ENCODE assay signal across 25 cellular contexts in genomic region chr1:42835422-42835821, GRCh38. TPM values are rescaled to one million over a fixed set of nuclear protein-coding genes. Genes with fewer than 3 reads are reported as not detected.
"Had no signal": no experiment of that assay in that cellular context is flagged by ENCODE, and none has a peak within 500 bp of the region (broad histone marks: within the 10 kb centered on the region; RNA-seq: fewer than 3 reads in every experiment).

No MANE protein-coding gene starts in this region.

- H3K4me1 Mint-ChIP-seq: stimulated activated naive CD8-positive, alpha-beta T cell treated with anti-CD3 and anti-CD28 coated beads, Interleukin-15, amount 100 ng/mL, for 72 hours had no signal

- H3K4me3 ChIP-seq: dorsolateral prefrontal cortex, lung, mucosa of descending colon, pancreas, right lobe of liver, thyroid gland had no signal

- FAIRE-seq: frontal cortex, keratinocyte, pancreas, small intestine had no signal

- H3K9me3 ChIP-seq: mucosa of descending colon, neutrophil, pancreas, right lobe of liver, thyroid gland had no signal

- H3K4me1 ChIP-seq: pancreas, right lobe of liver, thyroid gland had no signal

- H3K27ac ChIP-seq: dorsolateral prefrontal cortex, neutrophil, pancreas, right lobe of liver, thyroid gland had no signal

- H3K36me3 ChIP-seq: pancreas had no signal

- H3K27me3 ChIP-seq: dorsolateral prefrontal cortex, neutrophil, pancreas, right lobe of liver, thyroid gland had no signal

- H3K9me3 Mint-ChIP-seq: memory B cell; mesothelial cell of epicardium; naive B cell; natural killer cell treated with Interleukin-12 subunit alpha and Interleukin-12 subunit beta and Interleukin-15 and Interleukin-18, amount 100 ng/mL, for 72 hours; neural crest cell; stimulated activated naive CD8-positive, alpha-beta T cell treated with anti-CD3 and anti-CD28 coated beads, Interleukin-15, amount 100 ng/mL, for 72 hours had no signal

- ATAC-seq: left lobe of liver; mucosa of descending colon; natural killer cell treated with Interleukin-12 subunit alpha and Interleukin-12 subunit beta and Interleukin-15 and Interleukin-18, amount 100 ng/mL, for 72 hours; pancreas; right lobe of liver; stimulated activated naive CD8-positive, alpha-beta T cell treated with anti-CD3 and anti-CD28 coated beads, Interleukin-15, amount 100 ng/mL, for 72 hours had no signal

- H3K36me3 Mint-ChIP-seq: natural killer cell treated with Interleukin-12 subunit alpha and Interleukin-12 subunit beta and Interleukin-15 and Interleukin-18, amount 100 ng/mL, for 72 hours had no signal

- DNase-seq: dorsolateral prefrontal cortex; effector CD4-positive, alpha-beta T cell; hypothalamus; mucosa of descending colon; naive B cell; pancreas; right lobe of liver; small intestine; stimulated activated CD4-positive, alpha-beta T cell treated with anti-CD3 and anti-CD28 coated beads, Interleukin-15, amount 100 ng/mL, for 24 hours; stimulated activated CD4-positive, alpha-beta T cell treated with anti-CD3 and anti-CD28 coated beads, Interleukin-2, amount 100 ng/mL, for 48 hours; stimulated activated CD8-positive, alpha-beta memory T cell treated with anti-CD3 and anti-CD28 coated beads, Interleukin-4, amount 100 ng/mL, for 48 hours; stimulated activated naive CD4-positive, alpha-beta T cell; stimulated activated naive CD8-positive, alpha-beta T cell treated with anti-CD3 and anti-CD28 coated beads, Interleukin-15, amount 100 ng/mL, for 72 hours; thyroid gland had no signal

- H3K27ac Mint-ChIP-seq: memory B cell; mesothelial cell of epicardium; natural killer cell treated with Interleukin-12 subunit alpha and Interleukin-12 subunit beta and Interleukin-15 and Interleukin-18, amount 100 ng/mL, for 72 hours; progenitor cell of endocrine pancreas had no signal

- H3K27me3 Mint-ChIP-seq: memory B cell; naive B cell; natural killer cell treated with Interleukin-12 subunit alpha and Interleukin-12 subunit beta and Interleukin-15 and Interleukin-18, amount 100 ng/mL, for 72 hours; progenitor cell of endocrine pancreas; stimulated activated naive CD8-positive, alpha-beta T cell treated with anti-CD3 and anti-CD28 coated beads, Interleukin-15, amount 100 ng/mL, for 72 hours had no signal

- H3K4me3 Mint-ChIP-seq: memory B cell; mesothelial cell of epicardium; natural killer cell treated with Interleukin-12 subunit alpha and Interleukin-12 subunit beta and Interleukin-15 and Interleukin-18, amount 100 ng/mL, for 72 hours; neural crest cell; stimulated activated naive CD8-positive, alpha-beta T cell treated with anti-CD3 and anti-CD28 coated beads, Interleukin-15, amount 100 ng/mL, for 72 hours had no signal

RNA-seq across cellular contexts. Expression of gene TMEM269, which starts 50.6 kb away (rescaled TPM):
- total RNA-seq: mucosa of descending colon, urinary bladder had no signal
